Comparison of ENCODE assay signal across 9 cellular contexts in the genomic region with DNA sequence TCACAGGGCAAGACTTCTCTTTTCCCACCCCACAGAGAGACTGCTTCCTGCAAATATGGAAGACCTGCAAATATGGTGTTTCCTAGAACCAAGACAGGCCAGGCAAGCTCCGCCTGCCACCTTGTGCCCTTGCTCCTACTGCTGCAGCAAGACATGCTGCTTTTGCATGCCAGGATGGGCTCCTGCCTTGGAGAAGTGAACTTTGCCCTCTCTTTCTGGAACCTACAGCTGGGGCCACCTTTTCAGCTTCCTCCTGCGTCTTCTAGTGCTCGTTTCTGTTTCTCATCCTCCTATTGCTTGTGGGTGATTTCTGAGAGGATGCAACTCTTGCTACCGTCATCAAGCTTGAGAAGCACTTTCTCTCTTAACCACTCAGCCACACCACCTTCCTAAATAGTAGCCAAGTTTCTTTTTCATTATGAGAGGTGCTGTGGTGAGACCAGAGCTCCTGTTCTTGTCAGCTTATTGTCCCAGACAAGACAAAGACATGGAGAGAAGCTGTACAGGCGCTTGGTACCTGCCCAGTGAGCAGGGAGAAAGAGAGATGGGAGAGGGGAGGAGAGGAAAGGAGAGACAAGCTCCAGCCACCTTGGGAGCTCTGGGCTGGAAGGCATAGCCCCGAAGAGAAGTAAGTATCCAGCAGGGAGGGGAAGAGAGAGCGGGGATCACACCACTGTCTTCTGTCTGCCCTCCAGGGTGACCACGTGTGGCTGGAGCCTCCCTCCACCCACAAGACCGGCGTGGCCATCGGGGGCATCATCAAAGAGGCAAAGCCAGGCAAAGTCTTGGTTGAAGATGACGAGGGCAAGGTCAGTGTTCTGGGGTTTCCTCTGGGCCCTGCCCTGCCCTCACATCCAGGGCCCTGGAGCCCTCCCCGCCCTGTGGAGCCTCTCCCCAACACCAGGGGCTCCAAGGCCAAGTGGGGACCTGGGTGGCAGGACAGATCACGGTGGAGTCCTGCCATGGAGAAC. TPM values are rescaled to one million over a fixed set of nuclear protein-coding genes. Genes with fewer than 3 reads are reported as not detected.
DNase-seq lines count a peak whose midpoint lies in the region; ATAC-seq and TF ChIP-seq lines count a peak whose summit lies in the region.
"Had no signal": no experiment of that assay in that cellular context is flagged by ENCODE, and none has a peak within 500 bp of the region (broad histone marks: within the 10 kb centered on the region; RNA-seq: fewer than 3 reads in every experiment).

No MANE protein-coding gene starts in this region.

- ATAC-seq in GM18858 (IDR thresholded peaks at IDR 0.05; ENCODE audit: unreplicated experiment) (peak; percentile 98), GM21447 (IDR thresholded peaks at IDR 0.05; ENCODE audit: unreplicated experiment) (peak; percentile 96), HG03520 (IDR thresholded peaks at IDR 0.05; ENCODE audit: unreplicated experiment) (peak; percentile 96), lower lobe of right lung (peak; percentile 33)

- H3K9me3 ChIP-seq in lower lobe of right lung, result no peaks in the 10 kb centered on the region

- TF ChIP-seq CTCF in lower lobe of right lung (IDR thresholded peaks at IDR 0.05), result no peak
- no peak for TF ChIP-seq CTCF in endothelial cell (IDR thresholded peaks at IDR 0.05; ENCODE audit: unreplicated experiment)

- peaks cover 10% of the 10 kb centered on the region for H3K27me3 Mint-ChIP-seq in endothelial cell (ENCODE audit: unreplicated experiment)

- no peak overlapping the region for H3K27ac ChIP-seq in lower lobe of right lung

- no peaks in the 10 kb centered on the region for H3K36me3 Mint-ChIP-seq in endothelial cell (ENCODE audit: low read depth, unreplicated experiment)

- H3K27me3 ChIP-seq in lower lobe of right lung (ENCODE audit: low read depth), result no peaks in the 10 kb centered on the region

- no peak for DNase-seq in lower lobe of right lung
- no peak for DNase-seq in HCEC 1CT
- DNase-seq in endothelial cell (ENCODE audit: low spot score), result no peak
- DNase-seq in HuH-7.5 (ENCODE audit: low spot score), result no peak
- DNase-seq in superior temporal gyrus (ENCODE audit: extremely low spot score), result no peak

- no peaks in the 10 kb centered on the region for H3K36me3 ChIP-seq in lower lobe of right lung

- no peak overlapping the region for H3K27ac Mint-ChIP-seq in endothelial cell (ENCODE audit: unreplicated experiment)

- H3K4me3 Mint-ChIP-seq in endothelial cell (ENCODE audit: unreplicated experiment), result no peak overlapping the region

- intact Hi-C loops in lower lobe of right lung (cut with DNase I), result no loop called here

- no peaks in the 10 kb centered on the region for H3K9me3 Mint-ChIP-seq in endothelial cell (ENCODE audit: unreplicated experiment)

- no peaks in the 10 kb centered on the region for H3K4me1 ChIP-seq in lower lobe of right lung

- no peak overlapping the region for H3K4me3 ChIP-seq in lower lobe of right lung
- H3K4me3 ChIP-seq: skin epidermis had no signal

- peaks cover 2% of the 10 kb centered on the region for H3K4me1 Mint-ChIP-seq in endothelial cell (ENCODE audit: unreplicated experiment)

RNA-seq across cellular contexts. Expression of a gene that starts 28.3 kb away (rescaled TPM):
- 5.2 TPM for total RNA-seq in lower lobe of right lung
- 0.90 TPM for total RNA-seq in endothelial cell (ENCODE audit: unreplicated experiment)

RNA-seq across cellular contexts. Expression of a gene that starts 37.5 kb away (rescaled TPM):
- total RNA-seq in lower lobe of right lung, result 36.7 TPM
- total RNA-seq in endothelial cell (ENCODE audit: unreplicated experiment), result 50.5 TPM

Comparison
In these comparisons a context has a peak if more than half of its experiments do, and no peak if none do; other contexts are left out.
1. ATAC-seq: peak in every context shown above with its lines; median percentile 98 in GM18858; 96 in GM21447; 96 in HG03520; 33 in lower lobe of right lung.